Comparison of ENCODE assay signal across 10 cellular contexts in genomic region chr9:132770775-132771310, GRCh38.
DNase-seq lines count a peak whose midpoint lies in the region; ATAC-seq and TF ChIP-seq lines count a peak whose summit lies in the region.
"Had no signal": no experiment of that assay in that cellular context is flagged by ENCODE, and none has a peak within 500 bp of the region (broad histone marks: within the 10 kb centered on the region; RNA-seq: fewer than 3 reads in every experiment).

No MANE protein-coding gene starts in this region.

- TF ChIP-seq POLR2A in heart left ventricle (IDR thresholded peaks at IDR 0.05) = no peak

- no peaks in the 10 kb centered on the region for H3K36me3 ChIP-seq in heart left ventricle
- H3K36me3 ChIP-seq in urinary bladder (ENCODE audit: insufficient read depth) = no peaks in the 10 kb centered on the region

- no peak for TF ChIP-seq CTCF in heart left ventricle (IDR thresholded peaks at IDR 0.05)
- no peak for TF ChIP-seq CTCF in chondrocyte (IDR thresholded peaks at IDR 0.05)
- no peak for TF ChIP-seq CTCF in HFFc6 (IDR thresholded peaks at IDR 0.05)

- H3K27me3 Mint-ChIP-seq in chondrocyte (ENCODE audit: low read depth) (no peaks in the 10 kb centered on the region), HFFc6 (ENCODE audit: insufficient read depth) (peaks cover 12% of the 10 kb centered on the region)

- H3K36me3 Mint-ChIP-seq in chondrocyte (ENCODE audit: low read depth) (peaks cover 8% of the 10 kb centered on the region), HFFc6 (ENCODE audit: low read depth) (no peaks in the 10 kb centered on the region)

- ATAC-seq in heart left ventricle = no peak
- no peak for ATAC-seq in left cardiac atrium
- ATAC-seq in GM21737 (IDR thresholded peaks at IDR 0.05; ENCODE audit: unreplicated experiment) = no peak
- no peak for ATAC-seq in GM18873 (IDR thresholded peaks at IDR 0.05; ENCODE audit: low FRiP score, unreplicated experiment)

- H3K27ac ChIP-seq in heart left ventricle = peak overlapping the region in 7 of 12 donors; percentile 42 to 88 (median 72)
- H3K27ac ChIP-seq in urinary bladder (ENCODE audit: low read depth) = no peak overlapping the region

- no peaks in the 10 kb centered on the region for H3K27me3 ChIP-seq in heart left ventricle
- no peaks in the 10 kb centered on the region for H3K27me3 ChIP-seq in mononuclear cell (ENCODE audit: insufficient read depth, low read length)

- H3K27ac Mint-ChIP-seq in chondrocyte (ENCODE audit: unreplicated experiment) (no peak overlapping the region), HFFc6 (no peak overlapping the region)

- H3K4me3 Mint-ChIP-seq in chondrocyte (ENCODE audit: unreplicated experiment) (peak overlapping the region; percentile 91), HFFc6 (no peak overlapping the region; the same call in 1 of the 2 replicates)

- WGBS in heart left ventricle, 4 donors = 84 to 93% (median 86%) methylated on average over 6 to 10 of the region's 10 CpGs
- 77% methylated on average over 10 of the region's 10 CpGs for WGBS in urinary bladder

- peak overlapping the region in 11 of 12 donors; percentile 49 to 95 (median 72) for H3K4me3 ChIP-seq in heart left ventricle
- H3K4me3 ChIP-seq in mononuclear cell (ENCODE audit: low read length) = peak overlapping the region; percentile 81
- peak overlapping the region; percentile 59 for H3K4me3 ChIP-seq in urinary bladder (ENCODE audit: low read depth, low read length)

- H3K4me1 Mint-ChIP-seq in chondrocyte (ENCODE audit: low read depth) = peaks cover 9% of the 10 kb centered on the region
- H3K4me1 Mint-ChIP-seq in HFFc6 (ENCODE audit: low read depth) = peaks cover 6% of the 10 kb centered on the region; the same call in 1 of the 2 replicates

- intact Hi-C loops in heart left ventricle (cut with DNase I) = no loop called here
- intact Hi-C loops in left cardiac atrium (cut with DNase I) = no loop called here

- peaks cover 0 to 5% (median 0%) of the 10 kb centered on the region in 12 donors for H3K9me3 ChIP-seq in heart left ventricle
- no peaks in the 10 kb centered on the region for H3K9me3 ChIP-seq in mononuclear cell (ENCODE audit: low read depth, low read length)

- no peak for DNase-seq in heart left ventricle
- DNase-seq in left cardiac atrium = no peak
- DNase-seq in chondrocyte (ENCODE audit: low spot score) = peak; percentile 76
- no peak for DNase-seq in HFFc6
- DNase-seq: GOT3, NCI-H1694 had no signal

- H3K4me1 ChIP-seq in heart left ventricle (peaks cover 0 to 20% (median 9%) of the 10 kb centered on the region in 12 donors), mononuclear cell (ENCODE audit: insufficient read depth, low read length) (peaks cover 6% of the 10 kb centered on the region), urinary bladder (ENCODE audit: insufficient read depth) (no peaks in the 10 kb centered on the region)

- H3K9me3 Mint-ChIP-seq in chondrocyte (ENCODE audit: low read depth) (peaks cover 19% of the 10 kb centered on the region), HFFc6 (peaks cover 7% of the 10 kb centered on the region)
